ENCODE assay signal across 9 cellular contexts in genomic region chr15:93028111-93028631, GRCh38.
DNase-seq lines count a peak whose midpoint lies in the region; ATAC-seq and TF ChIP-seq lines count a peak whose summit lies in the region.
"Had no signal": no experiment of that assay in that cellular context is flagged by ENCODE, and none has a peak within 500 bp of the region (broad histone marks: within the 10 kb centered on the region; RNA-seq: fewer than 3 reads in every experiment).

No MANE protein-coding gene starts in this region.

- H2BK120ac ChIP-seq in neuronal stem cell (ENCODE audit: low read depth, low read length): no peak overlapping the region

- no peak overlapping the region for H3K4me2 ChIP-seq in BLaER1
- H3K4me2 ChIP-seq in neuronal stem cell (ENCODE audit: insufficient read depth, low read length, poor library complexity, severe bottlenecking): no peak overlapping the region

- no peak overlapping the region for H2AK5ac ChIP-seq in neuronal stem cell (ENCODE audit: low read depth, low read length)

- TF ChIP-seq POLR2A in Peyer's patch (IDR thresholded peaks at IDR 0.05): no peak
- TF ChIP-seq POLR2A in esophagus squamous epithelium (IDR thresholded peaks at IDR 0.05): no peak

- intact Hi-C loops in esophagus squamous epithelium (cut with DNase I): no loop called here

- no peak overlapping the region for H3K14ac ChIP-seq in neuronal stem cell (ENCODE audit: low read length)

- H3K27ac ChIP-seq in BLaER1 (peak overlapping the region; percentile 53), Peyer's patch (peak overlapping the region; percentile 43 to 75 (median 58)), esophagus squamous epithelium (peak overlapping the region; percentile 90 to 95 (median 92)), neuronal stem cell (replicated peaks; ENCODE audit: low read length) (peak overlapping the region; percentile 25)

- H3K27me3 ChIP-seq in BLaER1: no peaks in the 10 kb centered on the region
- no peaks in the 10 kb centered on the region for H3K27me3 ChIP-seq in Peyer's patch
- no peaks in the 10 kb centered on the region for H3K27me3 ChIP-seq in esophagus squamous epithelium
- H3K27me3 ChIP-seq in neuronal stem cell (ENCODE audit: control insufficient read depth in 3 of 3, insufficient read depth in 3 of 3, low read depth in 1 of 3, low read length in 3 of 3): no peaks in the 10 kb centered on the region

- no peak for TF ChIP-seq CTCF in Peyer's patch (IDR thresholded peaks at IDR 0.05)
- no peak for TF ChIP-seq CTCF in esophagus squamous epithelium (IDR thresholded peaks at IDR 0.05)

- no peak overlapping the region for H3K4ac ChIP-seq in neuronal stem cell (ENCODE audit: low read length)

- H4K8ac ChIP-seq in neuronal stem cell (ENCODE audit: low read depth, low read length): no peak overlapping the region

- H4K91ac ChIP-seq in neuronal stem cell (ENCODE audit: low read depth, low read length, poor library complexity): no peak overlapping the region

- H3K18ac ChIP-seq in neuronal stem cell (ENCODE audit: low read length): peak overlapping the region; percentile 19

- H3K36me3 ChIP-seq in BLaER1: peaks cover 57% of the 10 kb centered on the region
- peaks cover 0 to 34% (median 0%) of the 10 kb centered on the region in 3 donors for H3K36me3 ChIP-seq in Peyer's patch
- H3K36me3 ChIP-seq in esophagus squamous epithelium: peaks cover 10 to 37% (median 23%) of the 10 kb centered on the region in 3 donors
- peaks cover 30 to 62% of the 10 kb centered on the region in 2 donors for H3K36me3 ChIP-seq in neuronal stem cell (replicated peaks in 1 of 2; ENCODE audit: control insufficient read depth in 2 of 2, insufficient read depth in 2 of 2, low read length in 2 of 2)

- H3K4me1 ChIP-seq in BLaER1 (peaks cover 75% of the 10 kb centered on the region), Peyer's patch (peaks cover 0 to 30% (median 1%) of the 10 kb centered on the region in 4 donors), esophagus squamous epithelium (peaks cover 41 to 68% (median 49%) of the 10 kb centered on the region in 3 donors), neuronal stem cell (ENCODE audit: control insufficient read depth in 2 of 2, insufficient read depth in 1 of 2, low read depth in 1 of 2, low read length in 2 of 2) (peaks cover 2 to 10% of the 10 kb centered on the region in 2 donors)

- H4K20me1 ChIP-seq in BLaER1: peaks cover 56% of the 10 kb centered on the region

- no peak overlapping the region for H2BK15ac ChIP-seq in neuronal stem cell (ENCODE audit: low read length)

- H3K79me1 ChIP-seq in neuronal stem cell (ENCODE audit: low read depth, low read length): no peaks in the 10 kb centered on the region

- DNase-seq in Peyer's patch: peak in 1 of 3 donors; percentile 44
- DNase-seq in esophagus squamous epithelium (lab: John Stamatoyannopoulos, UW): no peak
- DNase-seq in neuronal stem cell (ENCODE audit: low spot score): no peak
- DNase-seq in UCSD-AML1 (lab: John Stamatoyannopoulos, UW; ENCODE audit: unreplicated experiment): no peak
- DNase-seq in AG08396 (ENCODE audit: low spot score): no peak
- DNase-seq in DMS79 (lab: John Stamatoyannopoulos, UW): no peak

- H2AFZ ChIP-seq in neuronal stem cell (ENCODE audit: low read length): no peak overlapping the region

- H3K23ac ChIP-seq in neuronal stem cell (ENCODE audit: low read depth, low read length, poor library complexity): peak overlapping the region; percentile 49

- H3K9me3 ChIP-seq in BLaER1 (no peaks in the 10 kb centered on the region), Peyer's patch (no peaks in the 10 kb centered on the region), esophagus squamous epithelium (no peaks in the 10 kb centered on the region), neuronal stem cell (replicated peaks in 1 of 2; ENCODE audit: control insufficient read depth in 2 of 2, insufficient read depth in 1 of 2, low read depth in 1 of 2, low read length in 2 of 2) (no peaks in the 10 kb centered on the region)

- no peak overlapping the region for H2BK5ac ChIP-seq in neuronal stem cell (ENCODE audit: low read length)

- H3K4me3 ChIP-seq in BLaER1 (no peak overlapping the region), Peyer's patch (no peak overlapping the region), esophagus squamous epithelium (peak overlapping the region in 1 of 4 donors; percentile 15), neuronal stem cell (ENCODE audit: low read length in 2 of 2) (no peak overlapping the region)

- no peak for ATAC-seq in HG02571 (IDR thresholded peaks at IDR 0.05; ENCODE audit: unreplicated experiment)
- ATAC-seq: T-cell had no signal

- H3K9ac ChIP-seq in BLaER1: 0 out of 2 replicates have a peak overlapping the region, but pooled peaks have one; percentile 4
- no peak overlapping the region for H3K9ac ChIP-seq in neuronal stem cell (ENCODE audit: low read depth, low read length, poor library complexity)

- WGBS in esophagus squamous epithelium, 2 donors: 33 to 35% methylated on average over 5 to 6 of the region's 13 CpGs
- no CpG with 5 or more reads among the region's 13 CpGs for WGBS in neuronal stem cell (ENCODE audit: extremely low coverage in 2 of 2, insufficient read length in 2 of 2, insufficient replicate concordance in 1 of 2), 2 donors

- no peak overlapping the region for H2BK12ac ChIP-seq in neuronal stem cell (ENCODE audit: low read length)

Comparison
In these comparisons a context has a peak if more than half of its experiments do, and no peak if none do; other contexts are left out.
1. H3K27ac ChIP-seq: peak in every context shown above with its lines; median percentile 92 in esophagus squamous epithelium; 58 in Peyer's patch; 53 in BLaER1; 25 in neuronal stem cell.